ENCODE assay signal across 1 cellular context in genomic region chr15:36447373-36447772, GRCh38.
TF ChIP-seq lines count a peak whose summit lies in the region.

No MANE protein-coding gene starts in this region.

TF ChIP-seq in IMR-90, 13 proteins besides CTCF, POLR2A, EP300 and RAD21:
- TF ChIP-seq RFX5 (IDR thresholded peaks at IDR 0.05; ENCODE audit: low read depth, low read length) (no peak), CHD1 (IDR thresholded peaks at IDR 0.05; ENCODE audit: low read depth, low read length) (no peak), NFE2L2 (IDR thresholded peaks at IDR 0.05; ENCODE audit: low read depth, low read length) (no peak), MXI1 (IDR thresholded peaks at IDR 0.05; ENCODE audit: borderline replicate concordance, low read depth, low read length) (no peak), BHLHE40 (IDR thresholded peaks at IDR 0.05; ENCODE audit: low read depth, low read length) (no peak), MAFK (IDR thresholded peaks at IDR 0.05; ENCODE audit: low read depth, low read length) (no peak), RCOR1 (IDR thresholded peaks at IDR 0.05; ENCODE audit: insufficient replicate concordance, low read length) (no peak), CEBPB (IDR thresholded peaks at IDR 0.05; ENCODE audit: low read depth, low read length) (no peak), ELK1 (IDR thresholded peaks at IDR 0.05; ENCODE audit: borderline replicate concordance, low read depth, low read length) (no peak), SMC3 (IDR thresholded peaks at IDR 0.05; ENCODE audit: low read depth, low read length) (no peak)
